11 cellular contexts compared by ENCODE assay signal in the genomic region with DNA sequence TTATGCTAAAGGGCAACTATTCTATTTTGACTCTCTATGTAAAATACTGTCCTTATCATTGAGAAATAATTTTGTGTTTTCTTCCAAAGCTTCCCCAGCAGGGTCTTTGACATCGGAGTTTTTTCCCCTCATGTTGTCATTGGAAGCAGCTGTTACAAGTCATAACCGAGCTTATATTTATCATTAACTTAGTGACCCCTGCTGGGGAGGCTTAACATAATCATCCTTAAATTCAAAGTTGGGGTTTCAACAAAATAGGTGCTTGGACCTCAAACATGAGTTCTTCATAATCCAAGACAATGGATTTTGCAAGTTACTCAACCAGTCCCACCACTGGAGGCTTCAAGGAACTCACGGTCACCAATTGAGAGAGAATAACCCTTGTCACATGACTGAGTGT.
DNase-seq lines count a peak whose midpoint lies in the region; ATAC-seq and TF ChIP-seq lines count a peak whose summit lies in the region.
"Had no signal": no experiment of that assay in that cellular context is flagged by ENCODE, and none has a peak within 500 bp of the region (broad histone marks: within the 10 kb centered on the region; RNA-seq: fewer than 3 reads in every experiment).

No MANE protein-coding gene starts in this region.

- no peaks in the 10 kb centered on the region for H3K36me3 Mint-ChIP-seq in activated CD4-positive, alpha-beta T cell treated with anti-CD3 and anti-CD28 coated beads for 36 hours (ENCODE audit: low read depth)
- H3K36me3 Mint-ChIP-seq: CD8-positive, alpha-beta T cell had no signal

- H3K27ac Mint-ChIP-seq in activated CD4-positive, alpha-beta T cell treated with anti-CD3 and anti-CD28 coated beads for 36 hours, result no peak overlapping the region
- H3K27ac Mint-ChIP-seq: CD8-positive, alpha-beta T cell had no signal

- no peaks in the 10 kb centered on the region for H3K9me3 Mint-ChIP-seq in activated CD4-positive, alpha-beta T cell treated with anti-CD3 and anti-CD28 coated beads for 36 hours (ENCODE audit: low read depth)
- H3K9me3 Mint-ChIP-seq: CD8-positive, alpha-beta T cell had no signal

- no peak for ATAC-seq in activated CD4-positive, alpha-beta T cell treated with anti-CD3 and anti-CD28 coated beads for 36 hours
- ATAC-seq in HG03097 (IDR thresholded peaks at IDR 0.05; ENCODE audit: low FRiP score, unreplicated experiment), result no peak
- ATAC-seq: CD8-positive, alpha-beta T cell had no signal

- H3K9me3 ChIP-seq in GM23248 (ENCODE audit: low read depth), result no peaks in the 10 kb centered on the region

- DNase-seq in GM23248 (peak; percentile 12), NCI-H82 treated with DMSO at 0.1 percent for 48 hours (lab: John Stamatoyannopoulos, UW; ENCODE audit: unreplicated experiment) (peak; percentile 24), fibroblast of pulmonary artery (ENCODE audit: low read depth) (peak; percentile 20), GDM1 (lab: John Stamatoyannopoulos, UW) (no peak), DMS79 (lab: John Stamatoyannopoulos, UW) (no peak)
- no peak for DNase-seq in activated CD4-positive, alpha-beta T cell treated with anti-CD3 and anti-CD28 coated beads for 36 hours
- DNase-seq: CD8-positive, alpha-beta T cell; kidney glomerular epithelial cell had no signal

- no peak overlapping the region for H2AFZ ChIP-seq in GM23248

- H3F3A ChIP-seq in GM23248 (ENCODE audit: insufficient read depth), result no peaks in the 10 kb centered on the region

- no peaks in the 10 kb centered on the region for H4K20me1 ChIP-seq in GM23248 (ENCODE audit: insufficient read depth)

- H3K4me3 ChIP-seq in GM23248 (no peak overlapping the region), fibroblast of pulmonary artery (replicated peaks; ENCODE audit: low read depth, low read length) (no peak overlapping the region)

- POLR2A ChIA-PET in activated CD4-positive, alpha-beta T cell treated with anti-CD3 and anti-CD28 coated beads for 36 hours (lab: Charles Lee), result no interaction called here

- no peak overlapping the region for H3K9ac ChIP-seq in GM23248

- no peaks in the 10 kb centered on the region for H3K9me2 ChIP-seq in GM23248 (ENCODE audit: insufficient read depth)

- H3K27ac ChIP-seq in 22Rv1, result no peak overlapping the region
- no peak overlapping the region for H3K27ac ChIP-seq in GM23248

- intact Hi-C loops in activated CD4-positive, alpha-beta T cell treated with anti-CD3 and anti-CD28 coated beads for 36 hours (cut with DNase I, micrococcal nuclease), result no loop called here

- in situ Hi-C loops in GM23248 (cut with MboI), result no loop called here

- no peak overlapping the region for H3K4me2 ChIP-seq in GM23248 (ENCODE audit: unreplicated experiment)

- 0% methylated on average over 3 of the region's 3 CpGs for WGBS in GM23248 (ENCODE audit: low coverage in 1 of 2, low lambda C conversion rate in 2 of 2, missing lambda C conversion rate in 2 of 2), 2 experiments

- no peaks in the 10 kb centered on the region for H3K36me3 ChIP-seq in GM23248 (ENCODE audit: low read depth)

- no peaks in the 10 kb centered on the region for H3K27me3 Mint-ChIP-seq in activated CD4-positive, alpha-beta T cell treated with anti-CD3 and anti-CD28 coated beads for 36 hours
- H3K27me3 Mint-ChIP-seq: central memory CD8-positive, alpha-beta T cell had no signal

- TF ChIP-seq CTCF in 22Rv1 (IDR thresholded peaks at IDR 0.05) (peak; percentile 53), fibroblast of pulmonary artery (IDR thresholded peaks at IDR 0.05; ENCODE audit: low read length, missing control alignments) (peak; percentile 9)

- H3K4me1 ChIP-seq in GM23248 (ENCODE audit: insufficient read depth), result no peaks in the 10 kb centered on the region

- H3K4me1 Mint-ChIP-seq in activated CD4-positive, alpha-beta T cell treated with anti-CD3 and anti-CD28 coated beads for 36 hours, result no peaks in the 10 kb centered on the region
- H3K4me1 Mint-ChIP-seq: central memory CD8-positive, alpha-beta T cell had no signal

- CTCF ChIA-PET in activated CD4-positive, alpha-beta T cell treated with anti-CD3 and anti-CD28 coated beads for 36 hours (lab: Charles Lee), result interaction anchor here (0.6 kb wide), 1 partner anchor 1050 kb away, joined by 3 read pairs; no protein-coding TSS in a partner anchor

- no peak overlapping the region for H3K4me3 Mint-ChIP-seq in activated CD4-positive, alpha-beta T cell treated with anti-CD3 and anti-CD28 coated beads for 36 hours
- H3K4me3 Mint-ChIP-seq: CD8-positive, alpha-beta T cell; central memory CD8-positive, alpha-beta T cell had no signal

- no peaks in the 10 kb centered on the region for H3K27me3 ChIP-seq in GM23248 (replicated peaks; ENCODE audit: insufficient read depth)

- no peaks in the 10 kb centered on the region for H3K79me2 ChIP-seq in GM23248 (ENCODE audit: insufficient read depth)

Comparison
In these comparisons a context has a peak if more than half of its experiments do, and no peak if none do; other contexts are left out.
1. DNase-seq: peak in GM23248 (single experiment), NCI-H82 treated with DMSO at 0.1 percent for 48 hours (single experiment) and fibroblast of pulmonary artery (single experiment); none in GDM1 (single experiment), activated CD4-positive, alpha-beta T cell treated with anti-CD3 and anti-CD28 coated beads for 36 hours (single experiment) and DMS79 (single experiment).